In genomic region chr20:58349586-58349985, GRCh38 we compare ENCODE assay signal across 2 cellular contexts.
TF ChIP-seq lines count a peak whose summit lies in the region.

No MANE protein-coding gene starts in this region.

TF ChIP-seq in HepG2, 621 proteins besides CTCF, POLR2A, EP300 and RAD21:
- no peak for TF ChIP-seq NFATC3 (CRISPR knock-in tag; IDR thresholded peaks at IDR 0.05)

TF ChIP-seq in SK-N-SH treated with all-trans-retinoic acid at 6 μM for 48 hours, 23 proteins besides CTCF, POLR2A, EP300 and RAD21:
- no peak for TF ChIP-seq TCF4 (CRISPR knock-in tag; IDR thresholded peaks at IDR 0.05; ENCODE audit: borderline replicate concordance)
- no peak for TF ChIP-seq ARNTL (CRISPR knock-in tag; IDR thresholded peaks at IDR 0.05; ENCODE audit: borderline replicate concordance, low read depth)
- TF ChIP-seq ZNF70 (CRISPR knock-in tag; IDR thresholded peaks at IDR 0.05) = no peak
- TF ChIP-seq, protein P1, sequence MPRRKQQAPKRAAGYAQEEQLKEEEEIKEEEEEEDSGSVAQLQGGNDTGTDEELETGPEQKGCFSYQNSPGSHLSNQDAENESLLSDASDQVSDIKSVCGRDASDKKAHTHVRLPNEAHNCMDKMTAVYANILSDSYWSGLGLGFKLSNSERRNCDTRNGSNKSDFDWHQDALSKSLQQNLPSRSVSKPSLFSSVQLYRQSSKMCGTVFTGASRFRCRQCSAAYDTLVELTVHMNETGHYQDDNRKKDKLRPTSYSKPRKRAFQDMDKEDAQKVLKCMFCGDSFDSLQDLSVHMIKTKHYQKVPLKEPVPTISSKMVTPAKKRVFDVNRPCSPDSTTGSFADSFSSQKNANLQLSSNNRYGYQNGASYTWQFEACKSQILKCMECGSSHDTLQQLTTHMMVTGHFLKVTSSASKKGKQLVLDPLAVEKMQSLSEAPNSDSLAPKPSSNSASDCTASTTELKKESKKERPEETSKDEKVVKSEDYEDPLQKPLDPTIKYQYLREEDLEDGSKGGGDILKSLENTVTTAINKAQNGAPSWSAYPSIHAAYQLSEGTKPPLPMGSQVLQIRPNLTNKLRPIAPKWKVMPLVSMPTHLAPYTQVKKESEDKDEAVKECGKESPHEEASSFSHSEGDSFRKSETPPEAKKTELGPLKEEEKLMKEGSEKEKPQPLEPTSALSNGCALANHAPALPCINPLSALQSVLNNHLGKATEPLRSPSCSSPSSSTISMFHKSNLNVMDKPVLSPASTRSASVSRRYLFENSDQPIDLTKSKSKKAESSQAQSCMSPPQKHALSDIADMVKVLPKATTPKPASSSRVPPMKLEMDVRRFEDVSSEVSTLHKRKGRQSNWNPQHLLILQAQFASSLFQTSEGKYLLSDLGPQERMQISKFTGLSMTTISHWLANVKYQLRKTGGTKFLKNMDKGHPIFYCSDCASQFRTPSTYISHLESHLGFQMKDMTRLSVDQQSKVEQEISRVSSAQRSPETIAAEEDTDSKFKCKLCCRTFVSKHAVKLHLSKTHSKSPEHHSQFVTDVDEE (CRISPR knock-in tag; IDR thresholded peaks at IDR 0.05) = no peak
- TF ChIP-seq, protein P2, sequence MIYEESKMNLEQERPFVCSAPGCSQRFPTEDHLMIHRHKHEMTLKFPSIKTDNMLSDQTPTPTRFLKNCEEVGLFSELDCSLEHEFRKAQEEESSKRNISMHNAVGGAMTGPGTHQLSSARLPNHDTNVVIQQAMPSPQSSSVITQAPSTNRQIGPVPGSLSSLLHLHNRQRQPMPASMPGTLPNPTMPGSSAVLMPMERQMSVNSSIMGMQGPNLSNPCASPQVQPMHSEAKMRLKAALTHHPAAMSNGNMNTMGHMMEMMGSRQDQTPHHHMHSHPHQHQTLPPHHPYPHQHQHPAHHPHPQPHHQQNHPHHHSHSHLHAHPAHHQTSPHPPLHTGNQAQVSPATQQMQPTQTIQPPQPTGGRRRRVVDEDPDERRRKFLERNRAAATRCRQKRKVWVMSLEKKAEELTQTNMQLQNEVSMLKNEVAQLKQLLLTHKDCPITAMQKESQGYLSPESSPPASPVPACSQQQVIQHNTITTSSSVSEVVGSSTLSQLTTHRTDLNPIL (CRISPR knock-in tag; IDR thresholded peaks at IDR 0.05; ENCODE audit: low read depth) = no peak
- no peak for TF ChIP-seq ESRRG (CRISPR knock-in tag; IDR thresholded peaks at IDR 0.05)
- TF ChIP-seq TOX (CRISPR knock-in tag; IDR thresholded peaks at IDR 0.05; ENCODE audit: borderline replicate concordance) = no peak
- no peak for TF ChIP-seq PPARA (CRISPR knock-in tag; IDR thresholded peaks at IDR 0.05; ENCODE audit: borderline replicate concordance)
- no peak for TF ChIP-seq CSDC2 (CRISPR knock-in tag; IDR thresholded peaks at IDR 0.05)
- no peak for TF ChIP-seq OSR1 (CRISPR knock-in tag; IDR thresholded peaks at IDR 0.05)
- TF ChIP-seq ZC3H10 (CRISPR knock-in tag; IDR thresholded peaks at IDR 0.05) = no peak
- no peak for TF ChIP-seq ZFP3 (CRISPR knock-in tag; IDR thresholded peaks at IDR 0.05)
- no peak for TF ChIP-seq CSRNP3 (CRISPR knock-in tag; IDR thresholded peaks at IDR 0.05)
- no peak for TF ChIP-seq BACH2 (CRISPR knock-in tag; IDR thresholded peaks at IDR 0.05; ENCODE audit: borderline replicate concordance)
- no peak for TF ChIP-seq RARB (CRISPR knock-in tag; IDR thresholded peaks at IDR 0.05)
